10 cellular contexts compared by ENCODE assay signal in the genomic region with DNA sequence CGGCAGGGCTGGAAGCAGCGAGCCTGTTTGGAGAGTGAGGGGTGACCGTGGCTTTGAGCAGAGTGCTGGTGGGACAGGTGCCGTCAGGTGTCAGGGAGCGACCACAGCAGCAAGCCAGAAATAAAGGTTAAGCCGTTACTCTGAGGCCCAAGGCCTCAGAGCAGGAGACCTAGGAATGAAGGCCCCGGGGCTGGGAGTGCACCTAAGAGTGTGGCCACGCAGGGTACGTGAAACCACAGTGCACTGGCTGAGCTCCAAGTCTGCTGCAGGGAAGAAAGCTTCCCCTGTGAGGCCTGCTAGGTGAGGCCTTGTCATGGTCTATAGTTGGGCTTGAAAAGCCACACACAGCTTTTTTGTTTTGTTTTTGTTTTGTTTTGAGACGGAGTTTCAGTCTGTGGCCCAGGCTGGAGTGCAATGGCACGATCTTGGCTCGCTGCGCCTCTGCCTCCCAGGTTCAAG. TPM values are rescaled to one million over a fixed set of nuclear protein-coding genes. Genes with fewer than 3 reads are reported as not detected.
A peak's percentile ranks its signal among the peaks of the same experiment; 100 is the strongest.
DNase-seq lines count a peak whose midpoint lies in the region; ATAC-seq and TF ChIP-seq lines count a peak whose summit lies in the region.
"Had no signal": no experiment of that assay in that cellular context is flagged by ENCODE, and none has a peak within 500 bp of the region (broad histone marks: within the 10 kb centered on the region; RNA-seq: fewer than 3 reads in every experiment).

No MANE protein-coding gene starts in this region.

- POLR2A ChIA-PET in HEK293T (lab: Yijun Ruan, JAX), result no interaction called here

- DNase-seq in DMS79 treated with DMSO at 0.1 percent for 48 hours (lab: John Stamatoyannopoulos, UW), result peak; percentile 80
- DNase-seq in RPMI7951 (ENCODE audit: low read depth), result peak; percentile 28
- DNase-seq in activated naive CD4-positive, alpha-beta T cell treated with Interleukin-2 at 50 U/mL for 16 hours, result peak; percentile 74
- DNase-seq in sciatic nerve (ENCODE audit: low spot score), result peak; percentile 46
- no peak for DNase-seq in HEK293T (ENCODE audit: extremely low spot score)
- no peak for DNase-seq in HuH-7.5 (ENCODE audit: low spot score)
- DNase-seq: right cardiac atrium had no signal

- CTCF ChIA-PET in HEK293T (lab: Yijun Ruan, JAX), result no interaction called here

- intact Hi-C loops in sciatic nerve (cut with DNase I), result no loop called here

- ATAC-seq in sciatic nerve, result no peak
- no peak for ATAC-seq in HG03378 (IDR thresholded peaks at IDR 0.05; ENCODE audit: unreplicated experiment)
- no peak for ATAC-seq in GM19452 (IDR thresholded peaks at IDR 0.05; ENCODE audit: unreplicated experiment)
- ATAC-seq: Right ventricle myocardium inferior had no signal

TF ChIP-seq in HEK293T, 16 proteins besides CTCF, POLR2A, EP300 and RAD21:
- TF ChIP-seq L3MBTL2 (conservative IDR thresholded peaks at IDR 0.05) (no peak), ARNT (IDR thresholded peaks at IDR 0.05) (no peak), ELF4 (IDR thresholded peaks at IDR 0.05) (no peak), FOXM1 (IDR thresholded peaks at IDR 0.05; ENCODE audit: borderline replicate concordance) (no peak), HDGF (IDR thresholded peaks at IDR 0.05; ENCODE audit: borderline replicate concordance) (no peak), TARDBP (IDR thresholded peaks at IDR 0.05) (no peak), FOXK2 (IDR thresholded peaks at IDR 0.05) (no peak), ZNF384 (IDR thresholded peaks at IDR 0.05) (no peak)
- TF ChIP-seq, protein P1, sequence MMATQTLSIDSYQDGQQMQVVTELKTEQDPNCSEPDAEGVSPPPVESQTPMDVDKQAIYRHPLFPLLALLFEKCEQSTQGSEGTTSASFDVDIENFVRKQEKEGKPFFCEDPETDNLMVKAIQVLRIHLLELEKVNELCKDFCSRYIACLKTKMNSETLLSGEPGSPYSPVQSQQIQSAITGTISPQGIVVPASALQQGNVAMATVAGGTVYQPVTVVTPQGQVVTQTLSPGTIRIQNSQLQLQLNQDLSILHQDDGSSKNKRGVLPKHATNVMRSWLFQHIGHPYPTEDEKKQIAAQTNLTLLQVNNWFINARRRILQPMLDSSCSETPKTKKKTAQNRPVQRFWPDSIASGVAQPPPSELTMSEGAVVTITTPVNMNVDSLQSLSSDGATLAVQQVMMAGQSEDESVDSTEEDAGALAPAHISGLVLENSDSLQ (IDR thresholded peaks at IDR 0.05), result no peak

RNA-seq across cellular contexts. Expression of gene CLUAP1, which starts 8.7 kb away (rescaled TPM):
- 15.5 and 22.1 TPM in 2 replicates for total RNA-seq in RPMI7951 (2014; rRNA removed; shearing (Covaris generic))
- 32.7 TPM for total RNA-seq in sciatic nerve

RNA-seq across cellular contexts. Expression of gene C16orf90, which starts 14.2 kb away (rescaled TPM):
- not detected in 2 replicates for total RNA-seq in RPMI7951 (2014; rRNA removed; shearing (Covaris generic))
- total RNA-seq in sciatic nerve, result not detected
- total RNA-seq: right cardiac atrium, Right ventricle myocardium inferior had no signal

Comparison
In these comparisons a context has a peak if more than half of its experiments do, and no peak if none do; other contexts are left out.
1. DNase-seq: peak in DMS79 treated with DMSO at 0.1 percent for 48 hours (single experiment), RPMI7951 (single experiment), activated naive CD4-positive, alpha-beta T cell treated with Interleukin-2 at 50 U/mL for 16 hours (single experiment) and sciatic nerve (single experiment); none in HEK293T (single experiment) and HuH-7.5 (single experiment).